ENCODE assay signal across 18 cellular contexts in the genomic region with DNA sequence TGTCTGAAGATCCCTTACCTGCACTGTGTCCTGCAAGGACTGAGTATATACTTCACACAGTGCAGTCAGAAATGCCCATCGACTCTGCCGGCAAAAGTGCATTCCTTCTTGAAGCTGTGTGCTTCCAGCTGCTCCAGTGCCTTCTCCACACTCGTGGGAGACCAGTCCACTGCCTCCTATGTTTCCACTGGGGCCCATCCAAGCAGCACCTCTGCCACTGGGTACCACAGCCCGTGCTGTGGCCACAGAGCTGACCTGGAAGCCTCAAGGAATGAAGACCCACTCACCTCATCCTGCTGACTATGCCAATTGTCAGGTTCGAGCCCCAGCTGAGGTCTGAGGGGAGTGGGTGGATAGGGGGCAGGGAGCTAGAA.
A peak's percentile ranks its signal among the peaks of the same experiment; 100 is the strongest.
DNase-seq lines count a peak whose midpoint lies in the region; ATAC-seq and TF ChIP-seq lines count a peak whose summit lies in the region.
"Had no signal": no experiment of that assay in that cellular context is flagged by ENCODE, and none has a peak within 500 bp of the region (broad histone marks: within the 10 kb centered on the region; RNA-seq: fewer than 3 reads in every experiment).

No MANE protein-coding gene starts in this region.

- H3K27ac Mint-ChIP-seq in endodermal cell: no peak overlapping the region
- H3K27ac Mint-ChIP-seq: activated CD4-positive, alpha-beta memory T cell treated with anti-CD3 and anti-CD28 coated beads for 36 hours; natural killer cell treated with Interleukin-12 subunit alpha and Interleukin-12 subunit beta and Interleukin-15 and Interleukin-18, amount 100 ng/mL, for 72 hours had no signal

- WGBS in right cardiac atrium: 69% methylated on average over 5 of the region's 5 CpGs
- 79% methylated on average over 5 of the region's 5 CpGs for WGBS in smooth muscle cell (ENCODE audit: low lambda C conversion rate)
- 89 to 96% methylated on average over 4 to 5 of the region's 5 CpGs for WGBS in endodermal cell (ENCODE audit: insufficient coverage in 1 of 2, insufficient read length in 1 of 2), 2 experiments

- DNase-seq in H4 (ENCODE audit: low spot score) (peak; percentile 32), ascending aorta (ENCODE audit: low spot score in 2 of 2) (no peak), right cardiac atrium (peak in 1 of 3 donors; percentile 33), smooth muscle cell (lab: John Stamatoyannopoulos, UW; ENCODE audit: unreplicated experiment) (no peak), AML-193 (lab: John Stamatoyannopoulos, UW) (no peak), endodermal cell (no peak), AG20443 (ENCODE audit: low spot score) (no peak), NCI-H2196 (lab: John Stamatoyannopoulos, UW; ENCODE audit: unreplicated experiment) (no peak)
- DNase-seq: activated CD4-positive, alpha-beta memory T cell treated with anti-CD3 and anti-CD28 coated beads for 36 hours; adrenal gland; BE2C; colonic mucosa; Kasumi-1; NCI-H1436 treated with DMSO at 0.1 percent for 48 hours; stimulated activated CD4-positive, alpha-beta T cell treated with anti-CD3 and anti-CD28 coated beads, Interleukin-2, amount 100 ng/mL, for 48 hours; stimulated activated CD8-positive, alpha-beta memory T cell treated with anti-CD3 and anti-CD28 coated beads, Interleukin-4, amount 100 ng/mL, for 48 hours had no signal

- no peaks in the 10 kb centered on the region for H3F3A ChIP-seq in smooth muscle cell (ENCODE audit: low read depth)

- peak overlapping the region; percentile 24 for H2AFZ ChIP-seq in smooth muscle cell (ENCODE audit: low read depth)

- TF ChIP-seq CTCF in ascending aorta (IDR thresholded peaks at IDR 0.05): no peak
- no peak for TF ChIP-seq CTCF in smooth muscle cell (IDR thresholded peaks at IDR 0.05; ENCODE audit: borderline replicate concordance, insufficient read depth, poor library complexity, severe bottlenecking)
- no peak for TF ChIP-seq CTCF in endodermal cell (conservative IDR thresholded peaks at IDR 0.05)

- H3K27me3 ChIP-seq in ascending aorta (no peaks in the 10 kb centered on the region), right cardiac atrium (ENCODE audit: control insufficient read depth, insufficient read depth) (no peaks in the 10 kb centered on the region), smooth muscle cell (ENCODE audit: low read depth) (no peaks in the 10 kb centered on the region), endodermal cell (ENCODE audit: control insufficient read depth, insufficient read depth, low read length, poor library complexity, severe bottlenecking) (no peaks in the 10 kb centered on the region)
- H3K27me3 ChIP-seq: adrenal gland, BE2C, colonic mucosa had no signal

- H3K9me3 ChIP-seq in ascending aorta (no peaks in the 10 kb centered on the region), right cardiac atrium (ENCODE audit: control insufficient read depth, low read length) (no peaks in the 10 kb centered on the region), smooth muscle cell (replicated peaks; ENCODE audit: low read depth) (no peaks in the 10 kb centered on the region), endodermal cell (ENCODE audit: control insufficient read depth, low read length) (peaks cover 15% of the 10 kb centered on the region)
- H3K9me3 ChIP-seq: adrenal gland, BE2C, colonic mucosa, HAP-1 had no signal

- H3K9ac ChIP-seq in smooth muscle cell (ENCODE audit: low read depth) (peak overlapping the region; percentile 62), endodermal cell (ENCODE audit: extremely low read depth, low read length, poor library complexity, severe bottlenecking) (no peak overlapping the region)

- H4K20me1 ChIP-seq in smooth muscle cell (ENCODE audit: low read depth): no peaks in the 10 kb centered on the region

- peaks cover 5% of the 10 kb centered on the region for H3K4me1 Mint-ChIP-seq in endodermal cell

- ATAC-seq in right cardiac atrium: no peak

- H3K4me3 ChIP-seq in ascending aorta (no peak overlapping the region), right cardiac atrium (ENCODE audit: low read length) (no peak overlapping the region), smooth muscle cell (no peak overlapping the region), endodermal cell (ENCODE audit: low read length) (no peak overlapping the region)
- H3K4me3 ChIP-seq: adrenal gland, colonic mucosa, HAP-1 had no signal

- H3K4me2 ChIP-seq in smooth muscle cell: peak overlapping the region; percentile 64

- H3K4me3 Mint-ChIP-seq in endodermal cell: no peak overlapping the region
- H3K4me3 Mint-ChIP-seq: activated CD4-positive, alpha-beta memory T cell treated with anti-CD3 and anti-CD28 coated beads for 36 hours; natural killer cell treated with Interleukin-12 subunit alpha and Interleukin-12 subunit beta and Interleukin-15 and Interleukin-18, amount 100 ng/mL, for 72 hours had no signal

- no peaks in the 10 kb centered on the region for H3K36me3 Mint-ChIP-seq in endodermal cell (ENCODE audit: low read depth)
- H3K36me3 Mint-ChIP-seq: activated CD4-positive, alpha-beta memory T cell treated with anti-CD3 and anti-CD28 coated beads for 36 hours; natural killer cell treated with Interleukin-12 subunit alpha and Interleukin-12 subunit beta and Interleukin-15 and Interleukin-18, amount 100 ng/mL, for 72 hours had no signal

- peaks cover 6% of the 10 kb centered on the region for H3K9me3 Mint-ChIP-seq in endodermal cell
- H3K9me3 Mint-ChIP-seq: natural killer cell treated with Interleukin-12 subunit alpha and Interleukin-12 subunit beta and Interleukin-15 and Interleukin-18, amount 100 ng/mL, for 72 hours had no signal

- H3K79me2 ChIP-seq in smooth muscle cell (ENCODE audit: low read depth): no peaks in the 10 kb centered on the region

- intact Hi-C loops in ascending aorta (cut with DNase I): loop anchor here (5.0 kb wide), 2 partner anchors 124 to 144 kb away; no protein-coding TSS in a partner anchor
- intact Hi-C loops in right cardiac atrium (cut with DNase I): no loop called here

- H3K4me1 ChIP-seq in ascending aorta (peaks cover 13 to 38% of the 10 kb centered on the region in 2 donors), right cardiac atrium (ENCODE audit: control insufficient read depth, insufficient read depth, low read length) (peaks cover 12% of the 10 kb centered on the region), smooth muscle cell (ENCODE audit: low read depth) (peaks cover 5% of the 10 kb centered on the region), endodermal cell (ENCODE audit: control insufficient read depth, insufficient read depth, low read length) (peaks cover 4% of the 10 kb centered on the region)
- H3K4me1 ChIP-seq: adrenal gland, colonic mucosa, HAP-1 had no signal

- H3K36me3 ChIP-seq in ascending aorta: no peaks in the 10 kb centered on the region
- no peaks in the 10 kb centered on the region for H3K36me3 ChIP-seq in smooth muscle cell (ENCODE audit: low read depth)
- no peaks in the 10 kb centered on the region for H3K36me3 ChIP-seq in endodermal cell (ENCODE audit: control insufficient read depth, insufficient read depth, low read length)
- H3K36me3 ChIP-seq: adrenal gland, BE2C, colonic mucosa, HAP-1 had no signal

- H3K27me3 Mint-ChIP-seq in endodermal cell (ENCODE audit: insufficient read depth): peaks cover 5% of the 10 kb centered on the region

- H3K27ac ChIP-seq in ascending aorta (peak overlapping the region; percentile 53 to 74), right cardiac atrium (ENCODE audit: low read length) (peak overlapping the region; percentile 3), smooth muscle cell (ENCODE audit: low read depth) (peak overlapping the region; percentile 75), endodermal cell (ENCODE audit: low read depth, low read length) (no peak overlapping the region)
- H3K27ac ChIP-seq: adrenal gland, colonic mucosa had no signal
